Comparison of ENCODE assay signal across 10 cellular contexts in genomic region chr17:76453431-76453743, GRCh38. TPM values are rescaled to one million over a fixed set of nuclear protein-coding genes. Genes with fewer than 3 reads are reported as not detected.
A peak's percentile ranks its signal among the peaks of the same experiment; 100 is the strongest.
DNase-seq lines count a peak whose midpoint lies in the region; ATAC-seq and TF ChIP-seq lines count a peak whose summit lies in the region.
"Had no signal": no experiment of that assay in that cellular context is flagged by ENCODE, and none has a peak within 500 bp of the region (broad histone marks: within the 10 kb centered on the region; RNA-seq: fewer than 3 reads in every experiment).

No MANE protein-coding gene starts in this region.

- no peak for ATAC-seq in activated T-helper 17 cell treated with anti-CD3 and anti-CD28 coated beads, Interleukin-2, amount 50 U/mL, for 72 hours (replicated peaks)
- ATAC-seq in naive thymus-derived CD8-positive, alpha-beta T cell: no peak
- ATAC-seq in HG03108 (IDR thresholded peaks at IDR 0.05; ENCODE audit: unreplicated experiment) (no peak), GM18511 (IDR thresholded peaks at IDR 0.05; ENCODE audit: unreplicated experiment) (no peak)

- peaks cover 5% of the 10 kb centered on the region for H3K36me3 Mint-ChIP-seq in activated T-helper 17 cell treated with anti-CD3 and anti-CD28 coated beads, Interleukin-2, amount 50 U/mL, for 72 hours (ENCODE audit: low read depth)
- H3K36me3 Mint-ChIP-seq in naive thymus-derived CD8-positive, alpha-beta T cell: no peaks in the 10 kb centered on the region

- no peak overlapping the region for H3K27ac ChIP-seq in 22Rv1

- no peaks in the 10 kb centered on the region for H3K9me3 Mint-ChIP-seq in activated T-helper 17 cell treated with anti-CD3 and anti-CD28 coated beads, Interleukin-2, amount 50 U/mL, for 72 hours
- H3K9me3 Mint-ChIP-seq in naive thymus-derived CD8-positive, alpha-beta T cell: no peaks in the 10 kb centered on the region

- H3K4me3 Mint-ChIP-seq in activated T-helper 17 cell treated with anti-CD3 and anti-CD28 coated beads, Interleukin-2, amount 50 U/mL, for 72 hours: peak overlapping the region; percentile 70
- peak overlapping the region; percentile 65 to 86 (median 82) for H3K4me3 Mint-ChIP-seq in naive thymus-derived CD8-positive, alpha-beta T cell

- POLR2A ChIA-PET in GM10248 (lab: Yijun Ruan, JAX): no interaction called here
- POLR2A ChIA-PET in naive thymus-derived CD8-positive, alpha-beta T cell (lab: Charles Lee): interaction anchor here (0.5 to 3.3 kb wide), 11 partner anchors 9 to 552 kb away, joined by 3 to 19 read pairs (median 4); partner anchors contain the start of gene RHBDF2

- no peak for DNase-seq in GM10248 (ENCODE audit: extremely low spot score)
- DNase-seq in naive thymus-derived CD8-positive, alpha-beta T cell: no peak
- no peak for DNase-seq in G401 (ENCODE audit: low spot score)
- no peak for DNase-seq in stimulated activated CD8-positive, alpha-beta memory T cell treated with anti-CD3 and anti-CD28 coated beads, Interleukin-4, amount 100 ng/mL, for 48 hours

- peak overlapping the region; percentile 88 for H3K27ac Mint-ChIP-seq in activated T-helper 17 cell treated with anti-CD3 and anti-CD28 coated beads, Interleukin-2, amount 50 U/mL, for 72 hours
- H3K27ac Mint-ChIP-seq in naive thymus-derived CD8-positive, alpha-beta T cell: peak overlapping the region; percentile 77 to 98 (median 96)

- CTCF ChIA-PET in GM10248 (lab: Yijun Ruan, JAX): interaction anchor here (0.9 to 22.9 kb wide), 17 partner anchors 10 to 171 kb away, joined by 3 to 496 read pairs (median 4); partner anchors contain the start of genes AANAT, PRPSAP1 and RHBDF2

- in situ Hi-C loops in G401 (cut with HindIII; ENCODE audit: low sequenced_read_pairs): loop anchor here (25.0 kb wide), 1 partner anchor 234 kb away; no protein-coding TSS in a partner anchor

- TF ChIP-seq CTCF in 22Rv1 (IDR thresholded peaks at IDR 0.05): peak; percentile 40
- TF ChIP-seq CTCF in GM10248 (IDR thresholded peaks at IDR 0.05; ENCODE audit: control extremely low read depth, extremely low read depth, low read depth, missing control alignments): peak; percentile 2

- H3K4me1 Mint-ChIP-seq in activated T-helper 17 cell treated with anti-CD3 and anti-CD28 coated beads, Interleukin-2, amount 50 U/mL, for 72 hours: peaks cover 19% of the 10 kb centered on the region
- peaks cover 12 to 38% (median 37%) of the 10 kb centered on the region in 4 donors for H3K4me1 Mint-ChIP-seq in naive thymus-derived CD8-positive, alpha-beta T cell

- no peaks in the 10 kb centered on the region for H3K27me3 Mint-ChIP-seq in activated T-helper 17 cell treated with anti-CD3 and anti-CD28 coated beads, Interleukin-2, amount 50 U/mL, for 72 hours
- no peaks in the 10 kb centered on the region for H3K27me3 Mint-ChIP-seq in naive thymus-derived CD8-positive, alpha-beta T cell

RNA-seq across cellular contexts. Expression of gene UBE2O, which starts 0.4 kb away (rescaled TPM):
- total RNA-seq in activated T-helper 17 cell treated with anti-CD3 and anti-CD28 coated beads, Interleukin-2, amount 50 U/mL, for 72 hours: 10 to 100 TPM; 35.3 to 38.7 TPM
- 10 to 100 TPM; 49.7 to 50.4 TPM for total RNA-seq in naive thymus-derived CD8-positive, alpha-beta T cell
- polyA plus RNA-seq in naive thymus-derived CD8-positive, alpha-beta T cell: 10 to 100 TPM in 2 of 3 donors, 1 to 10 TPM in 1; 8.8 to 14.4 (median 10.6) TPM
- total RNA-seq in G401 (2014; rRNA removed; shearing (Covaris generic)): 30.5 and 34.9 TPM in 2 replicates

RNA-seq across cellular contexts. Expression of gene AANAT, which starts 14.0 kb away (rescaled TPM):
- not detected for total RNA-seq in activated T-helper 17 cell treated with anti-CD3 and anti-CD28 coated beads, Interleukin-2, amount 50 U/mL, for 72 hours
- total RNA-seq in naive thymus-derived CD8-positive, alpha-beta T cell: not detected
- polyA plus RNA-seq in naive thymus-derived CD8-positive, alpha-beta T cell: not detected
- total RNA-seq in G401 (2014; rRNA removed; shearing (Covaris generic)): not detected in 2 replicates
- total RNA-seq: bronchial epithelial cell, liver had no signal
- polyA plus RNA-seq: liver had no signal

RNA-seq across cellular contexts. Expression of gene RHBDF2, which starts 47.8 kb away (rescaled TPM):
- 10 to 100 TPM; 33.3 to 56.5 TPM for total RNA-seq in activated T-helper 17 cell treated with anti-CD3 and anti-CD28 coated beads, Interleukin-2, amount 50 U/mL, for 72 hours
- 10 to 100 TPM; 59.4 to 62.4 TPM for total RNA-seq in naive thymus-derived CD8-positive, alpha-beta T cell
- 10 to 100 TPM in 1 of 3 donors, 1 to 10 TPM in 2; 4.8 to 10.2 (median 6.2) TPM for polyA plus RNA-seq in naive thymus-derived CD8-positive, alpha-beta T cell
- 4.1 and 13.1 TPM in 2 replicates for total RNA-seq in G401 (2014; rRNA removed; shearing (Covaris generic))
